8 cellular contexts compared by ENCODE assay signal in the genomic region with DNA sequence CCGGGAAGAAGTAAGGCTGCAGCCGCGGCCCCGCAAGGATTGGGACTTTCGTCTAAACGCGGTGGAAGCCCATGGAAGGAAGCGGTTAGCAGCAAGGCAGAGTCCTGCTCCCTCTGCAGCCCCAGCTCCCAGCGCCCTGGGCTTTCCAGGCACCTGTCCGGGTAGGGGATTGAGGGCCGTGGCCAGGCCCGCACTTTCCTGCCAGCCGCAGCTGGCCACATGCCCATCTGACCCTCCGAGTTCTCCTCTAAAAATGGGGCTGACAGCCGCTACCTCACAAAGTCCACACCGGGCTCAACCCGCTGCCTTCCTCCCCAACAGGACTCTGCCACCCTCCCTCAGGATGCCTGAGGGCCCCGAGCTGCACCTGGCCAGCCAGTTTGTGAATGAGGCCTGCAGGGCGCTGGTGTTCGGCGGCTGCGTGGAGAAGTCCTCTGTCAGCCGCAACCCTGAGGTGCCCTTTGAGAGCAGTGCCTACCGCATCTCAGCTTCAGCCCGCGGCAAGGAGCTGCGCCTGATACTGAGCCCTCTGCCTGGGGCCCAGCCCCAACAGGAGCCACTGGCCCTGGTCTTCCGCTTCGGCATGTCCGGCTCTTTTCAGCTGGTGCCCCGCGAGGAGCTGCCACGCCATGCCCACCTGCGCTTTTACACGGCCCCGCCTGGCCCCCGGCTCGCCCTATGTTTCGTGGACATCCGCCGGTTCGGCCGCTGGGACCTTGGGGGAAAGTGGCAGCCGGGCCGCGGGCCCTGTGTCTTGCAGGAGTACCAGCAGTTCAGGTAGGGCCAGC. TPM values are rescaled to one million over a fixed set of nuclear protein-coding genes. Genes with fewer than 3 reads are reported as not detected.
A peak's percentile ranks its signal among the peaks of the same experiment; 100 is the strongest.
DNase-seq lines count a peak whose midpoint lies in the region; ATAC-seq and TF ChIP-seq lines count a peak whose summit lies in the region.

No MANE protein-coding gene starts in this region.

- no peaks in the 10 kb centered on the region for H3K79me2 ChIP-seq in OCI-LY7 (ENCODE audit: insufficient read depth, low read depth, low read length)

- H3K36me3 Mint-ChIP-seq in endodermal cell (ENCODE audit: low read depth) (no peaks in the 10 kb centered on the region), natural killer cell (peaks cover 7% of the 10 kb centered on the region)

- peaks cover 12% of the 10 kb centered on the region for H3K27me3 ChIP-seq in endodermal cell (ENCODE audit: control insufficient read depth, insufficient read depth, low read length, poor library complexity, severe bottlenecking)

- DNase-seq in D341Med (ENCODE audit: low spot score) = peak; percentile 55
- no peak for DNase-seq in OCI-LY7 (ENCODE audit: low spot score)
- peak; percentile 74 for DNase-seq in endodermal cell
- DNase-seq in natural killer cell = no peak
- DNase-seq in mucosa of gallbladder (ENCODE audit: low spot score) = no peak
- DNase-seq in activated gamma-delta T cell treated with Interleukin-2 at 50 U/mL for 16 hours = no peak

- H3K9me3 Mint-ChIP-seq in endodermal cell (no peaks in the 10 kb centered on the region), natural killer cell (peaks cover 2 to 8% of the 10 kb centered on the region in 2 donors)

- no peak overlapping the region for H3K27ac Mint-ChIP-seq in endodermal cell
- peak overlapping the region; percentile 95 to 97 for H3K27ac Mint-ChIP-seq in natural killer cell

- H3K9me3 ChIP-seq in OCI-LY7 (ENCODE audit: low read length) (no peaks in the 10 kb centered on the region; the same call in 1 of the 2 replicates), endodermal cell (ENCODE audit: control insufficient read depth, low read length) (no peaks in the 10 kb centered on the region)

- H4K20me1 ChIP-seq in OCI-LY7 (ENCODE audit: insufficient read depth, low read length) = no peaks in the 10 kb centered on the region

- H3K36me3 ChIP-seq in OCI-LY7 (ENCODE audit: insufficient read depth, low read length) (peaks cover 50% of the 10 kb centered on the region), endodermal cell (ENCODE audit: control insufficient read depth, insufficient read depth, low read length) (no peaks in the 10 kb centered on the region)

- 54 to 63% methylated on average over 30 to 46 of the region's 46 CpGs for WGBS in endodermal cell (ENCODE audit: insufficient coverage in 1 of 2, insufficient read length in 1 of 2), 2 experiments

- peak overlapping the region; percentile 89 for H3K27ac ChIP-seq in OCI-LY7 (ENCODE audit: low read depth, low read length, poor library complexity, severe bottlenecking)
- no peak overlapping the region for H3K27ac ChIP-seq in endodermal cell (ENCODE audit: low read depth, low read length)

- BruUV-seq in OCI-LY7 (replicated peaks; lab: Mats Ljungman, UMichigan) = no TSS peak

- peak overlapping the region; percentile 88 for H3K4me3 ChIP-seq in OCI-LY7 (ENCODE audit: low read depth, low read length, poor library complexity, severe bottlenecking)
- peak overlapping the region; percentile 87 for H3K4me3 ChIP-seq in endodermal cell (ENCODE audit: low read length)

- peaks cover 40% of the 10 kb centered on the region for H3K27me3 Mint-ChIP-seq in endodermal cell (ENCODE audit: insufficient read depth)
- H3K27me3 Mint-ChIP-seq in natural killer cell (ENCODE audit: low read depth in 2 of 2) = no peaks in the 10 kb centered on the region

- no peak for TF ChIP-seq CTCF in OCI-LY7 (conservative IDR thresholded peaks at IDR 0.05; ENCODE audit: low read length)
- TF ChIP-seq CTCF in endodermal cell (conservative IDR thresholded peaks at IDR 0.05) = no peak
- no peak for TF ChIP-seq CTCF in natural killer cell (IDR thresholded peaks at IDR 0.05)

- peaks cover 2% of the 10 kb centered on the region for H3K4me1 Mint-ChIP-seq in endodermal cell
- H3K4me1 Mint-ChIP-seq in natural killer cell = peaks cover 34 to 46% of the 10 kb centered on the region in 2 donors

- H3K4me3 Mint-ChIP-seq in endodermal cell = peak overlapping the region; percentile 82
- H3K4me3 Mint-ChIP-seq in natural killer cell = peak overlapping the region; percentile 86

- no peak overlapping the region for H2AFZ ChIP-seq in OCI-LY7 (ENCODE audit: low read length)

- POLR2A ChIA-PET in OCI-LY7 (lab: Charles Lee) = interaction anchor here (1.0 kb wide), 1 partner anchor 20 kb away, joined by 3 read pairs; a partner anchor contains a TSS

- H3K4me2 ChIP-seq in OCI-LY7 (ENCODE audit: low read length) = peak overlapping the region; percentile 89

- ATAC-seq in natural killer cell = no peak
- ATAC-seq in GM21526 (IDR thresholded peaks at IDR 0.05; ENCODE audit: low FRiP score, unreplicated experiment) = no peak
- no peak for ATAC-seq in GM21447 (IDR thresholded peaks at IDR 0.05; ENCODE audit: unreplicated experiment)

- CTCF ChIA-PET in OCI-LY7 (lab: Charles Lee; ENCODE audit: unreplicated experiment) = interaction anchor here (1.1 kb wide), 1 partner anchor 105 kb away, joined by 4 read pairs; no protein-coding TSS in a partner anchor

- H3K4me1 ChIP-seq in OCI-LY7 (ENCODE audit: insufficient read depth, low read length, poor library complexity, severe bottlenecking) (peaks cover 50% of the 10 kb centered on the region), endodermal cell (ENCODE audit: control insufficient read depth, insufficient read depth, low read length) (no peaks in the 10 kb centered on the region)

- no peaks in the 10 kb centered on the region for H3K9me2 ChIP-seq in OCI-LY7 (ENCODE audit: insufficient read depth, low read length)

- intact Hi-C loops in OCI-LY7 (cut with micrococcal nuclease; ENCODE audit: unreplicated experiment) = loop anchor here (5.0 kb wide), 1 partner anchor 294 kb away; a partner anchor contains a TSS
- intact Hi-C loops in natural killer cell (cut with micrococcal nuclease) = no loop called here

- peak overlapping the region; percentile 23 for H3K9ac ChIP-seq in endodermal cell (ENCODE audit: extremely low read depth, low read length, poor library complexity, severe bottlenecking)

RNA-seq across cellular contexts. Expression of a gene that starts 1.9 kb away (rescaled TPM):
- total RNA-seq in OCI-LY7 (2014; rRNA removed; shearing (Covaris generic)) = 128 and 159 TPM in 2 replicates
- 99.5 and 105 TPM in 2 replicates for total RNA-seq in OCI-LY7 (2022)
- 10 to 100 TPM; 20.2 to 25.7 TPM for total RNA-seq in endodermal cell
- polyA plus RNA-seq in endodermal cell (2013, experiment 1 of 2) = 9.0 TPM
- 8.1 TPM for polyA plus RNA-seq in endodermal cell (2013, experiment 2 of 2)
- total RNA-seq in natural killer cell = 100 to 1,000 TPM in 2 of 3 donors, 10 to 100 TPM in 1; 97.1 to 324 (median 112) TPM
- 67.7 TPM for total RNA-seq in mucosa of gallbladder

RNA-seq across cellular contexts. Expression of a gene that starts 12.9 kb away (rescaled TPM):
- 123 and 129 TPM in 2 replicates for total RNA-seq in OCI-LY7 (2014; rRNA removed; shearing (Covaris generic))
- total RNA-seq in OCI-LY7 (2022) = 120 and 133 TPM in 2 replicates
- 100 to 1,000 TPM; 153 to 156 TPM for total RNA-seq in endodermal cell
- polyA plus RNA-seq in endodermal cell (2013, experiment 1 of 2) = 79.8 TPM
- 75.8 TPM for polyA plus RNA-seq in endodermal cell (2013, experiment 2 of 2)
- total RNA-seq in natural killer cell = 10 to 100 TPM; 38.8 to 56.3 (median 46.8) TPM
- 57.6 TPM for total RNA-seq in mucosa of gallbladder

RNA-seq across cellular contexts. Expression of a gene that starts 19.6 kb away (rescaled TPM):
- 98.8 and 113 TPM in 2 replicates for total RNA-seq in OCI-LY7 (2014; rRNA removed; shearing (Covaris generic))
- 141 and 155 TPM in 2 replicates for total RNA-seq in OCI-LY7 (2022)
- total RNA-seq in endodermal cell = 100 to 1,000 TPM; 150 to 224 TPM
- polyA plus RNA-seq in endodermal cell (2013, experiment 1 of 2) = 142 TPM
- polyA plus RNA-seq in endodermal cell (2013, experiment 2 of 2) = 131 TPM
- total RNA-seq in natural killer cell = 100 to 1,000 TPM; 375 to 476 (median 385) TPM
- total RNA-seq in mucosa of gallbladder = 229 TPM

Comparison
In these comparisons a context has a peak if more than half of its experiments do, and no peak if none do; other contexts are left out.
1. DNase-seq: peak in D341Med (single experiment) and endodermal cell (single experiment); none in OCI-LY7 (single experiment), natural killer cell (single experiment), mucosa of gallbladder (single experiment) and activated gamma-delta T cell treated with Interleukin-2 at 50 U/mL for 16 hours (single experiment).